19 cellular contexts compared by ENCODE assay signal in the genomic region with DNA sequence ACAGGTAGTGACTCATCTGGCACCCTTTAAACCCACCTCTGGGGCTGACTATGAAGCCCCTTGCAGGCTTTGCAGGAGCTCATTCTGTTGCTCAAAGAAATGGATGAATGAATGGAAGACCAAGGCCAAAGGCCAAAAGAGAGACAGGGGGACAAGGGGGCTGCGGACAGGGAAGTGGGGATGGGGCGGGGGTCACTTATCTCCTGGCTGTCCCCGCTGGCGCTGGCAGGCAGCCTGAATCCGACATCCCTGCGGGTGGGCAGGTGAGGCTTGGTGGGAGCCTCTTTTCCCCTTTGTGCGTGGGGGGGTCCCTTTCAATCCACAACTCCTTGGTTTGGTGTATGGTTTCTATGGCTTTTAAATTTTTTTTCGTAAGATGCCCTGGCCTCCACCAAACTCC.
DNase-seq lines count a peak whose midpoint lies in the region; ATAC-seq and TF ChIP-seq lines count a peak whose summit lies in the region.
"Had no signal": no experiment of that assay in that cellular context is flagged by ENCODE, and none has a peak within 500 bp of the region (broad histone marks: within the 10 kb centered on the region; RNA-seq: fewer than 3 reads in every experiment).

No MANE protein-coding gene starts in this region.

- peaks cover 32% of the 10 kb centered on the region for H3K9me3 Mint-ChIP-seq in chondrocyte (ENCODE audit: low read depth)
- H3K9me3 Mint-ChIP-seq in neural progenitor cell: peaks cover 10% of the 10 kb centered on the region

- peaks cover 7% of the 10 kb centered on the region for H3F3A ChIP-seq in neural progenitor cell (ENCODE audit: low read depth)

- ATAC-seq in GM18519 (IDR thresholded peaks at IDR 0.05; ENCODE audit: low FRiP score, unreplicated experiment) (no peak), GM18867 (IDR thresholded peaks at IDR 0.05; ENCODE audit: unreplicated experiment) (no peak)
- ATAC-seq: CD8-positive, alpha-beta T cell had no signal

- H3K4me2 ChIP-seq in neural progenitor cell: no peak overlapping the region
- no peak overlapping the region for H3K4me2 ChIP-seq in osteoblast (ENCODE audit: insufficient read depth, low read length)

- DNase-seq in chondrocyte (ENCODE audit: low spot score) (peak; percentile 36), neural progenitor cell (ENCODE audit: low spot score) (no peak), osteoblast (ENCODE audit: insufficient read length, low spot score, missing footprints) (peak; percentile 43), spleen (peak; percentile 11), dermis blood vessel endothelial cell (no peak), islet precursor cell (no peak)
- DNase-seq: 8988T; ACHN; BE2C; Caco-2; Calu3; CD4-positive, alpha-beta T cell; CD8-positive, alpha-beta T cell; DMS79 treated with DMSO at 0.1 percent for 48 hours; GF-D8 had no signal

- H4K20me1 ChIP-seq in neural progenitor cell (ENCODE audit: low read depth) (no peaks in the 10 kb centered on the region), osteoblast (ENCODE audit: insufficient read depth, low read length) (no peaks in the 10 kb centered on the region)
- H4K20me1 ChIP-seq: BLaER1 had no signal

- H3K9ac ChIP-seq in neural progenitor cell: no peak overlapping the region
- H3K9ac ChIP-seq: BLaER1 had no signal

- H3K4me3 ChIP-seq in neural progenitor cell (no peak overlapping the region), osteoblast (ENCODE audit: insufficient read depth, low read length) (no peak overlapping the region), spleen (no peak overlapping the region)
- H3K4me3 ChIP-seq: BLaER1 had no signal

- no peaks in the 10 kb centered on the region for H3K27me3 Mint-ChIP-seq in chondrocyte (ENCODE audit: low read depth)
- peaks cover 6% of the 10 kb centered on the region for H3K27me3 Mint-ChIP-seq in neural progenitor cell (ENCODE audit: insufficient read depth, low read depth)

- H3K79me2 ChIP-seq in neural progenitor cell (ENCODE audit: low read depth): no peaks in the 10 kb centered on the region
- no peaks in the 10 kb centered on the region for H3K79me2 ChIP-seq in osteoblast (ENCODE audit: insufficient read depth, low read length)

- H3K36me3 ChIP-seq in neural progenitor cell (no peaks in the 10 kb centered on the region), osteoblast (ENCODE audit: insufficient read depth, low read length) (no peaks in the 10 kb centered on the region), spleen (no peaks in the 10 kb centered on the region)
- H3K36me3 ChIP-seq: BE2C, BLaER1 had no signal

- H3K9me3 ChIP-seq in neural progenitor cell (ENCODE audit: low read depth) (no peaks in the 10 kb centered on the region), osteoblast (ENCODE audit: low read depth, low read length) (no peaks in the 10 kb centered on the region), spleen (peaks cover 0 to 8% (median 0%) of the 10 kb centered on the region in 8 donors)
- H3K9me3 ChIP-seq: BE2C, Caco-2 had no signal

- H3K27ac ChIP-seq in neural progenitor cell (no peak overlapping the region), osteoblast (ENCODE audit: low read depth, low read length) (no peak overlapping the region), spleen (no peak overlapping the region)
- H3K27ac ChIP-seq: BLaER1, C4-2B had no signal

- H3K27ac Mint-ChIP-seq in chondrocyte (ENCODE audit: unreplicated experiment) (no peak overlapping the region), neural progenitor cell (peak overlapping the region; percentile 6)
- H3K27ac Mint-ChIP-seq: CD4-positive, alpha-beta T cell; CD8-positive, alpha-beta T cell had no signal

- no peak overlapping the region for H3K4me3 Mint-ChIP-seq in chondrocyte (ENCODE audit: unreplicated experiment)
- no peak overlapping the region for H3K4me3 Mint-ChIP-seq in neural progenitor cell
- H3K4me3 Mint-ChIP-seq: CD4-positive, alpha-beta T cell; CD8-positive, alpha-beta T cell had no signal

- H3K27me3 ChIP-seq in neural progenitor cell: no peaks in the 10 kb centered on the region
- no peaks in the 10 kb centered on the region for H3K27me3 ChIP-seq in osteoblast (ENCODE audit: insufficient read depth, low read length)
- peaks cover 0 to 48% (median 14%) of the 10 kb centered on the region in 7 donors for H3K27me3 ChIP-seq in spleen (replicated peaks in 1 of 7)
- H3K27me3 ChIP-seq: BE2C, BLaER1 had no signal

- H3K4me1 ChIP-seq in neural progenitor cell (no peaks in the 10 kb centered on the region), osteoblast (ENCODE audit: insufficient read depth, low read length) (no peaks in the 10 kb centered on the region), spleen (no peaks in the 10 kb centered on the region)
- H3K4me1 ChIP-seq: BE2C, Caco-2 had no signal

- TF ChIP-seq CTCF in chondrocyte (IDR thresholded peaks at IDR 0.05) (no peak), neural progenitor cell (IDR thresholded peaks at IDR 0.05) (no peak), osteoblast (IDR thresholded peaks at IDR 0.05; ENCODE audit: extremely low read depth, low read depth, low read length) (no peak), spleen (IDR thresholded peaks at IDR 0.05 in 8 of 11, conservative IDR thresholded peaks at IDR 0.05 in 3 of 11) (no peak)

- WGBS in spleen, 5 donors: 86 to 92% (median 90%) methylated on average over 8 of the region's 8 CpGs

- no peak for TF ChIP-seq POLR2A in spleen (IDR thresholded peaks at IDR 0.05)

- H3K36me3 Mint-ChIP-seq in chondrocyte (ENCODE audit: low read depth): peaks cover 3% of the 10 kb centered on the region
- H3K36me3 Mint-ChIP-seq in neural progenitor cell: no peaks in the 10 kb centered on the region
- H3K36me3 Mint-ChIP-seq: CD8-positive, alpha-beta T cell had no signal

- intact Hi-C loops in spleen (cut with DNase I; ENCODE audit: low total_unique reads): no loop called here

- H3K4me1 Mint-ChIP-seq in chondrocyte (ENCODE audit: low read depth) (no peaks in the 10 kb centered on the region), neural progenitor cell (peaks cover 13% of the 10 kb centered on the region)

- H2AFZ ChIP-seq in neural progenitor cell (replicated peaks) (no peak overlapping the region), osteoblast (ENCODE audit: low read length) (no peak overlapping the region)

Comparison
In these comparisons a context has a peak if more than half of its experiments do, and no peak if none do; other contexts are left out.
1. DNase-seq: peak in chondrocyte (single experiment), osteoblast (single experiment) and spleen (single experiment); none in neural progenitor cell (single experiment), dermis blood vessel endothelial cell (single experiment) and islet precursor cell (single experiment).